ENCODE assay signal across 8 cellular contexts in genomic region chr22:46148885-46149492, GRCh38. TPM values are rescaled to one million over a fixed set of nuclear protein-coding genes. Genes with fewer than 3 reads are reported as not detected.
DNase-seq lines count a peak whose midpoint lies in the region; ATAC-seq and TF ChIP-seq lines count a peak whose summit lies in the region.

No MANE protein-coding gene starts in this region.

- H3K27me3 Mint-ChIP-seq in Calu3 (ENCODE audit: unreplicated experiment) = peaks cover 47% of the 10 kb centered on the region

- TF ChIP-seq CTCF in Calu3 (IDR thresholded peaks at IDR 0.05; ENCODE audit: unreplicated experiment) (no peak), Peyer's patch (IDR thresholded peaks at IDR 0.05) (no peak), fibroblast of lung (conservative IDR thresholded peaks at IDR 0.05 in 1 of 2, IDR thresholded peaks at IDR 0.05 in 1 of 2; ENCODE audit: low read depth in 1 of 2, low read length in 2 of 2) (no peak)

- no peak overlapping the region for H2BK5ac ChIP-seq in trophoblast cell (ENCODE audit: low read depth, low read length, poor library complexity)

- ATAC-seq in GM18519 (IDR thresholded peaks at IDR 0.05; ENCODE audit: low FRiP score, unreplicated experiment) (no peak), HG02763 (IDR thresholded peaks at IDR 0.05; ENCODE audit: unreplicated experiment) (no peak), HG02884 (IDR thresholded peaks at IDR 0.05; ENCODE audit: unreplicated experiment) (no peak)

- H2BK120ac ChIP-seq in trophoblast cell (ENCODE audit: insufficient read depth, low read length, poor library complexity) = no peak overlapping the region

- no peak overlapping the region for H4K8ac ChIP-seq in trophoblast cell (ENCODE audit: low read depth, low read length)

- no TSS peak for BruUV-seq in Calu3 (replicated peaks; lab: Mats Ljungman, UMichigan)

- no peak overlapping the region for H4K91ac ChIP-seq in trophoblast cell (ENCODE audit: low read depth, low read length)

- CTCF ChIA-PET in Calu3 (lab: Charles Lee) = interaction anchor here (0.6 to 1.0 kb wide), 2 partner anchors 13 to 148 kb away, joined by 4 to 5 read pairs; partner anchors contain the start of gene GTSE1

- intact Hi-C loops in Calu3 (cut with micrococcal nuclease; ENCODE audit: unreplicated experiment) = no loop called here

- H2BK12ac ChIP-seq in trophoblast cell (ENCODE audit: low read length) = no peak overlapping the region

- H3K9me3 ChIP-seq in Peyer's patch = no peaks in the 10 kb centered on the region
- H3K9me3 ChIP-seq in fibroblast of lung (ENCODE audit: control insufficient read depth, insufficient read depth, low read depth, low read length) = no peaks in the 10 kb centered on the region
- peaks cover 6% of the 10 kb centered on the region for H3K9me3 ChIP-seq in trophoblast cell (ENCODE audit: insufficient read depth, low read depth, low read length)

- whole genome bisulfite sequencing in trophoblast cell (ENCODE audit: extremely low coverage, insufficient coverage, insufficient read length) = no CpG with 5 or more reads among the region's 10 CpGs

- H3K79me2 ChIP-seq in fibroblast of lung (ENCODE audit: control insufficient read depth, insufficient read depth, low read length) = no peaks in the 10 kb centered on the region
- peaks cover 5% of the 10 kb centered on the region for H3K79me2 ChIP-seq in trophoblast cell (ENCODE audit: control insufficient read depth, insufficient read depth, low read length, poor library complexity)

- peak overlapping the region; percentile 81 for H3K4me2 ChIP-seq in fibroblast of lung (ENCODE audit: extremely low read depth, insufficient read depth, low read length)
- peak overlapping the region; percentile 99 for H3K4me2 ChIP-seq in trophoblast cell (ENCODE audit: low read length)

- peaks cover 6% of the 10 kb centered on the region for H3K79me1 ChIP-seq in trophoblast cell (ENCODE audit: low read length)

- no peak overlapping the region for H2AFZ ChIP-seq in fibroblast of lung (ENCODE audit: low read length)
- peak overlapping the region; percentile 47 for H2AFZ ChIP-seq in trophoblast cell (ENCODE audit: insufficient read depth, low read length, poor library complexity)

- H3K36me3 ChIP-seq in Peyer's patch (peaks cover 0 to 16% (median 0%) of the 10 kb centered on the region in 3 donors), fibroblast of lung (ENCODE audit: control insufficient read depth, insufficient read depth, low read length) (no peaks in the 10 kb centered on the region), trophoblast cell (ENCODE audit: control insufficient read depth in 1 of 2, insufficient read depth in 2 of 2, low read length in 2 of 2) (no peaks in the 10 kb centered on the region)

- H3K4me1 Mint-ChIP-seq in Calu3 (ENCODE audit: low read depth, unreplicated experiment) = no peaks in the 10 kb centered on the region

- no peaks in the 10 kb centered on the region for H4K20me1 ChIP-seq in fibroblast of lung (ENCODE audit: control insufficient read depth, extremely low read depth, insufficient read depth, low read length)

- H3K14ac ChIP-seq in trophoblast cell (ENCODE audit: low read length) = no peak overlapping the region

- H3K27ac ChIP-seq in Peyer's patch (peak overlapping the region; percentile 79 to 99 (median 97)), fibroblast of lung (ENCODE audit: insufficient read depth, low read length) (no peak overlapping the region), trophoblast cell (ENCODE audit: low read depth, low read length) (no peak overlapping the region)

- peaks cover 31% of the 10 kb centered on the region for H3K36me3 Mint-ChIP-seq in Calu3 (ENCODE audit: insufficient read depth, unreplicated experiment)

- H3K9me3 Mint-ChIP-seq in Calu3 (ENCODE audit: low read depth, unreplicated experiment) = no peaks in the 10 kb centered on the region

- H3K4me3 Mint-ChIP-seq in Calu3 (ENCODE audit: low read depth, unreplicated experiment) = peak overlapping the region; percentile 81

- H3K9ac ChIP-seq in fibroblast of lung (ENCODE audit: insufficient read depth, low read length) = no peak overlapping the region
- no peak overlapping the region for H3K9ac ChIP-seq in trophoblast cell (ENCODE audit: low read length)

- no peaks in the 10 kb centered on the region for H3K27me3 ChIP-seq in Peyer's patch
- H3K27me3 ChIP-seq in fibroblast of lung (ENCODE audit: control insufficient read depth, insufficient read depth, low read length) = peaks cover 30% of the 10 kb centered on the region
- peaks cover 28% of the 10 kb centered on the region for H3K27me3 ChIP-seq in trophoblast cell (ENCODE audit: insufficient read depth, low read length)

- H3K23ac ChIP-seq in trophoblast cell (ENCODE audit: low read length) = no peak overlapping the region

- H4K12ac ChIP-seq in trophoblast cell (ENCODE audit: low read depth, low read length) = no peak overlapping the region

- no peak overlapping the region for H2AK5ac ChIP-seq in trophoblast cell (ENCODE audit: low read length)

- peak in 1 of 2 donors; percentile 10 for TF ChIP-seq POLR2A in Peyer's patch (IDR thresholded peaks at IDR 0.05)

- H3K4me3 ChIP-seq in Peyer's patch = peak overlapping the region; percentile 83 to 97 (median 94)
- peak overlapping the region in 1 of 4 experiments; percentile 68 for H3K4me3 ChIP-seq in fibroblast of lung (replicated peaks in 1 of 4; ENCODE audit: control extremely low read depth in 1 of 4, insufficient read depth in 1 of 4, low read depth in 3 of 4, low read length in 4 of 4)
- no peak overlapping the region for H3K4me3 ChIP-seq in trophoblast cell (ENCODE audit: low read depth, low read length)

- DNase-seq in Calu3 = no peak
- DNase-seq in Peyer's patch = peak in 1 of 3 donors; percentile 76
- DNase-seq in fibroblast of lung (ENCODE audit: low read depth in 2 of 2) = no peak
- no peak for DNase-seq in trophoblast cell
- no peak for DNase-seq in stimulated activated CD4-positive, alpha-beta T cell treated with anti-CD3 and anti-CD28 coated beads, Interleukin-4, amount 100 ng/mL, for 1 hour

- H3K4me1 ChIP-seq in Peyer's patch (peaks cover 10 to 45% (median 13%) of the 10 kb centered on the region in 4 donors), fibroblast of lung (ENCODE audit: control insufficient read depth, extremely low read depth, insufficient read depth, low read length) (peaks cover 2% of the 10 kb centered on the region), trophoblast cell (ENCODE audit: control insufficient read depth in 1 of 2, insufficient read depth in 2 of 2, low read length in 2 of 2) (peaks cover 7 to 8% of the 10 kb centered on the region in 2 experiments)

- H3K27ac Mint-ChIP-seq in Calu3 (ENCODE audit: unreplicated experiment) = peak overlapping the region; percentile 43

- H3K4ac ChIP-seq in trophoblast cell (ENCODE audit: low read depth, low read length) = no peak overlapping the region

- no peak overlapping the region for H3K18ac ChIP-seq in trophoblast cell (ENCODE audit: low read length)

RNA-seq across cellular contexts. Expression of gene PPARA, which starts 1.3 kb away (rescaled TPM):
- 22.7 and 31.5 TPM in 2 replicates for total RNA-seq in Calu3 (2022)
- 100 to 1,000 TPM in 3 of 4 donors, 10 to 100 TPM in 1; 21.5 to 231 (median 189) TPM for total RNA-seq in Peyer's patch
- 14.6 and 17.5 TPM in 2 replicates for total RNA-seq in fibroblast of lung
- polyA plus RNA-seq in fibroblast of lung = 7.9 and 10.2 TPM in 2 replicates
- polyA plus RNA-seq in fibroblast of lung (2012) = 5.4 and 7.3 TPM in 2 replicates
- polyA minus RNA-seq in fibroblast of lung (ENCODE audit: low replicate concordance) = 17.7 and 19.3 TPM in 2 replicates
- 5.1 and 5.5 TPM in 2 replicates for polyA plus RNA-seq in trophoblast cell (2013)

Comparison
In these comparisons a context has a peak if more than half of its experiments do, and no peak if none do; other contexts are left out.
1. H3K27ac ChIP-seq: peak in Peyer's patch (4 of 4); none in fibroblast of lung (single experiment) and trophoblast cell (single experiment).